20 cellular contexts compared by ENCODE assay signal in genomic region chr3:161552984-161553383, GRCh38. TPM values are rescaled to one million over a fixed set of nuclear protein-coding genes. Genes with fewer than 3 reads are reported as not detected.
DNase-seq lines count a peak whose midpoint lies in the region; ATAC-seq, FAIRE-seq and TF ChIP-seq lines count a peak whose summit lies in the region.
"Had no signal": no experiment of that assay in that cellular context is flagged by ENCODE, and none has a peak within 500 bp of the region (broad histone marks: within the 10 kb centered on the region; RNA-seq: fewer than 3 reads in every experiment).

No MANE protein-coding gene starts in this region.

- no peaks in the 10 kb centered on the region for H3K79me1 ChIP-seq in neuronal stem cell (ENCODE audit: low read depth, low read length)

- H3K36me3 ChIP-seq in DND-41 (ENCODE audit: insufficient read depth, low read length) (no peaks in the 10 kb centered on the region), GM12878 (ENCODE audit: control insufficient read depth in 2 of 2, insufficient read depth in 2 of 2, low read length in 1 of 2) (no peaks in the 10 kb centered on the region), neuronal stem cell (replicated peaks in 1 of 2; ENCODE audit: control insufficient read depth in 2 of 2, insufficient read depth in 2 of 2, low read length in 2 of 2) (no peaks in the 10 kb centered on the region), transverse colon (no peaks in the 10 kb centered on the region)
- H3K36me3 ChIP-seq: BE2C had no signal

- H3K4me2 ChIP-seq in DND-41 (ENCODE audit: insufficient read depth, low read length) = no peak overlapping the region
- no peak overlapping the region for H3K4me2 ChIP-seq in GM12878 (ENCODE audit: control insufficient read depth, insufficient read depth)
- peak overlapping the region; percentile 13 for H3K4me2 ChIP-seq in neuronal stem cell (ENCODE audit: insufficient read depth, low read length, poor library complexity, severe bottlenecking)

- no peak overlapping the region for H3K9ac ChIP-seq in DND-41 (ENCODE audit: low read depth, low read length)
- H3K9ac ChIP-seq in GM12878 (ENCODE audit: control insufficient read depth, insufficient read depth, low read length) = no peak overlapping the region
- H3K9ac ChIP-seq in neuronal stem cell (ENCODE audit: low read depth, low read length, poor library complexity) = no peak overlapping the region

- no peak overlapping the region for H2BK12ac ChIP-seq in neuronal stem cell (ENCODE audit: low read length)

- no peak for TF ChIP-seq RAD21 in GM12878 (IDR thresholded peaks at IDR 0.05; ENCODE audit: insufficient read depth, low read depth, low read length)

- no TSS peak for BruUV-seq in GM12878 (replicated peaks; lab: Mats Ljungman, UMichigan)

- POLR2A ChIA-PET in GM12878 (lab: Charles Lee) = no interaction called here

- H3K27me3 ChIP-seq in DND-41 (ENCODE audit: insufficient read depth, low read length, poor library complexity) (no peaks in the 10 kb centered on the region), GM12878 (replicated peaks in 1 of 2; ENCODE audit: control insufficient read depth in 2 of 2, insufficient read depth in 2 of 2, low read length in 1 of 2) (peaks cover 0 to 3% of the 10 kb centered on the region in 2 experiments; a peak in 1 of 4 replicates), neuronal stem cell (ENCODE audit: control insufficient read depth in 3 of 3, insufficient read depth in 3 of 3, low read depth in 1 of 3, low read length in 3 of 3) (no peaks in the 10 kb centered on the region), transverse colon (no peaks in the 10 kb centered on the region)
- H3K27me3 ChIP-seq: BE2C had no signal

- H3K4me3 ChIP-seq in DND-41 (ENCODE audit: low read depth in 1 of 2, low read length in 2 of 2) = no peak overlapping the region
- H3K4me3 ChIP-seq in GM12878 = no peak overlapping the region
- H3K4me3 ChIP-seq in neuronal stem cell (ENCODE audit: low read length in 2 of 2) = no peak overlapping the region
- no peak overlapping the region for H3K4me3 ChIP-seq in transverse colon

- no peak overlapping the region for H2BK120ac ChIP-seq in neuronal stem cell (ENCODE audit: low read depth, low read length)

- no peak overlapping the region for H4K91ac ChIP-seq in neuronal stem cell (ENCODE audit: low read depth, low read length, poor library complexity)

- no peak overlapping the region for H4K8ac ChIP-seq in neuronal stem cell (ENCODE audit: low read depth, low read length)

- TF ChIP-seq EP300 in GM12878 (IDR thresholded peaks at IDR 0.05; ENCODE audit: borderline replicate concordance in 1 of 2, control insufficient read depth in 1 of 2, low read depth in 2 of 2, low read length in 2 of 2) (no peak), transverse colon (IDR thresholded peaks at IDR 0.05; ENCODE audit: low read depth) (no peak)

- H4K20me1 ChIP-seq in DND-41 (ENCODE audit: insufficient read depth, low read length) = no peaks in the 10 kb centered on the region
- no peaks in the 10 kb centered on the region for H4K20me1 ChIP-seq in GM12878 (ENCODE audit: control insufficient read depth, insufficient read depth)

- no peak for FAIRE-seq in GM12878 (lab: Jason Lieb, UNC)
- FAIRE-seq: D721Med, HepG2 had no signal

- H3K23ac ChIP-seq in neuronal stem cell (ENCODE audit: low read depth, low read length, poor library complexity) = no peak overlapping the region

- ATAC-seq in DND-41 (ENCODE audit: insufficient read depth, low read depth) (no peak), GM12878 (peak; percentile 47; the same call in 1 of the 3 replicates)
- ATAC-seq: HepG2 had no signal

- no peak overlapping the region for H3K14ac ChIP-seq in neuronal stem cell (ENCODE audit: low read length)

- intact Hi-C loops in GM12878 (cut with micrococcal nuclease; ENCODE audit: unreplicated experiment) (no loop called here), transverse colon (cut with DNase I; ENCODE audit: low total_unique reads) (no loop called here)

- no peak overlapping the region for H3K18ac ChIP-seq in neuronal stem cell (ENCODE audit: low read length)

- H2BK5ac ChIP-seq in neuronal stem cell (ENCODE audit: low read length) = no peak overlapping the region

- TF ChIP-seq POLR2A in GM12878 (IDR thresholded peaks at IDR 0.05; ENCODE audit: low read depth, low read length) = no peak
- no peak for TF ChIP-seq POLR2A in transverse colon (IDR thresholded peaks at IDR 0.05)

- DNase-seq in DND-41 (no peak), NCI-H69 (lab: John Stamatoyannopoulos, UW) (peak; percentile 24), GM12878 (ENCODE audit: low read depth, low spot score) (no peak), neuronal stem cell (ENCODE audit: low spot score) (no peak), transverse colon (no peak), NAMALWA (ENCODE audit: low spot score) (no peak)
- DNase-seq in activated CD4-positive, alpha-beta T cell treated with anti-CD3 and anti-CD28 coated beads, Interleukin-2, amount 50 U/mL, for 48 hours = no peak
- DNase-seq: BE2C; C1 segment of cervical spinal cord; CD4-positive, CD25-positive, alpha-beta regulatory T cell; CD8-positive, alpha-beta memory T cell; COR-L47; GDM1; GOT3; H7 had no signal

- 32% methylated on average over 6 of the region's 6 CpGs for WGBS in GM12878 (ENCODE audit: insufficient coverage, insufficient replicate concordance, low lambda C conversion rate, missing lambda C conversion rate)
- no CpG with 5 or more reads among the region's 6 CpGs for WGBS in neuronal stem cell (ENCODE audit: extremely low coverage in 2 of 2, insufficient read length in 2 of 2, insufficient replicate concordance in 1 of 2), 2 donors
- WGBS in transverse colon (ENCODE audit: low coverage in 1 of 2), 2 donors = 69 to 71% methylated on average over 4 to 6 of the region's 6 CpGs

- H3K4me1 ChIP-seq in DND-41 (ENCODE audit: insufficient read depth, low read length) (peaks cover 21% of the 10 kb centered on the region), GM12878 (ENCODE audit: control insufficient read depth, insufficient read depth, low read length) (no peaks in the 10 kb centered on the region), neuronal stem cell (ENCODE audit: control insufficient read depth in 2 of 2, insufficient read depth in 1 of 2, low read depth in 1 of 2, low read length in 2 of 2) (peaks cover 11 to 35% of the 10 kb centered on the region in 2 donors), transverse colon (no peaks in the 10 kb centered on the region)
- H3K4me1 ChIP-seq: BE2C had no signal

- H3K9me3 ChIP-seq in DND-41 (ENCODE audit: insufficient read depth, low read length, severe bottlenecking) = no peaks in the 10 kb centered on the region
- no peaks in the 10 kb centered on the region for H3K9me3 ChIP-seq in GM12878 (replicated peaks; ENCODE audit: control insufficient read depth, insufficient read depth, low read length)
- H3K9me3 ChIP-seq in neuronal stem cell (replicated peaks in 1 of 2; ENCODE audit: control insufficient read depth in 2 of 2, insufficient read depth in 1 of 2, low read depth in 1 of 2, low read length in 2 of 2) = no peaks in the 10 kb centered on the region
- H3K9me3 ChIP-seq in transverse colon = no peaks in the 10 kb centered on the region
- H3K9me3 ChIP-seq: BE2C had no signal

- H3K27ac ChIP-seq in DND-41 (ENCODE audit: low read length) (no peak overlapping the region), GM12878 (ENCODE audit: control insufficient read depth, insufficient read depth) (no peak overlapping the region), neuronal stem cell (replicated peaks; ENCODE audit: low read length) (no peak overlapping the region), transverse colon (no peak overlapping the region)

- no peak overlapping the region for H3K4ac ChIP-seq in neuronal stem cell (ENCODE audit: low read length)

- SMC1A ChIA-PET in GM12878 (lab: Charles Lee; ENCODE audit: uncharacterized antibody, unreplicated experiment) = interaction anchor here (0.6 to 1.0 kb wide), 2 partner anchors 9 to 141 kb away, joined by 3 to 4 read pairs; no protein-coding TSS in a partner anchor

- RAD21 ChIA-PET in GM12878 (lab: Charles Lee; ENCODE audit: unreplicated experiment) = interaction anchor here (1.4 kb wide), 1 partner anchor 30 kb away, joined by 3 read pairs; no protein-coding TSS in a partner anchor

- no peak overlapping the region for H2BK15ac ChIP-seq in neuronal stem cell (ENCODE audit: low read length)

- 0 out of 2 replicates have a peak overlapping the region, but pooled peaks have one; percentile 9 for H2AFZ ChIP-seq in DND-41 (ENCODE audit: low read depth, low read length)
- H2AFZ ChIP-seq in GM12878 (ENCODE audit: control insufficient read depth, low read depth, low read length) = no peak overlapping the region
- peak overlapping the region; percentile 76 for H2AFZ ChIP-seq in neuronal stem cell (ENCODE audit: low read length)

- in situ Hi-C loops in GM12878 (cut with MboI) = loop anchor here (25.0 kb wide), 1 partner anchor 1934 kb away; no protein-coding TSS in a partner anchor
- in situ Hi-C loops in transverse colon (cut with MboI; ENCODE audit: low pct_ligation_motif_present in 1 of 4, low pct_unique_long_range_greater_than_20kb in 1 of 4, low sequenced_read_pairs in 3 of 4) = no loop called here

- CTCF ChIA-PET in GM12878 (lab: Yijun Ruan, JAX) = interaction anchor here (1.0 to 1.4 kb wide), 2 partner anchors 12 to 134 kb away, joined by 4 to 5 read pairs; no protein-coding TSS in a partner anchor

- no peak for TF ChIP-seq CTCF in DND-41 (IDR thresholded peaks at IDR 0.05; ENCODE audit: borderline replicate concordance, extremely low read depth, low read length, poor library complexity, severe bottlenecking)
- TF ChIP-seq CTCF in GM12878 (IDR thresholded peaks at IDR 0.05 in 2 of 3, conservative IDR thresholded peaks at IDR 0.05 in 1 of 3; ENCODE audit: control insufficient read depth in 2 of 3, extremely low read depth in 1 of 3, insufficient read depth in 1 of 3, low read depth in 3 of 3, low read length in 3 of 3) = no peak
- no peak for TF ChIP-seq CTCF in transverse colon (IDR thresholded peaks at IDR 0.05)

- H2AK5ac ChIP-seq in neuronal stem cell (ENCODE audit: low read depth, low read length) = no peak overlapping the region

- H3K79me2 ChIP-seq in DND-41 (ENCODE audit: insufficient read depth, low read length) = no peaks in the 10 kb centered on the region
- no peaks in the 10 kb centered on the region for H3K79me2 ChIP-seq in GM12878 (ENCODE audit: control insufficient read depth, insufficient read depth, low read length)

RNA-seq across cellular contexts. Expression of gene OTOL1, which starts 56.4 kb away (rescaled TPM):
- not detected in 2 replicates for total RNA-seq in GM12878 (2013; cell fraction: nucleolus; rRNA removed)
- total RNA-seq in GM12878 (2014; rRNA removed) (not detected in 2 replicates), GM12878 (2014; rRNA removed; fragmentation: Illumina TruSeq; extraction: Trizol) (not detected in 2 replicates), GM12878 (2021) (not detected in 2 replicates), transverse colon (not detected)
- not detected for polyA plus RNA-seq in GM12878 (2011; ENCODE audit: low read depth)
- polyA plus RNA-seq in GM12878 (2011; rRNA removed) (not detected in 2 replicates), GM12878 (2014; fragmentation: Illumina TruSeq; extraction: Trizol) (not detected in 2 replicates), GM12878 (2014; fragmentation: Nextera tagmentation; extraction: Ambion mirVana) (not detected), GM12878 (2014; rRNA removed) (not detected in 2 replicates), GM12878 (2016; fragmentation: Nextera tagmentation; extraction: Ambion mirVana) (not detected)
- polyA plus RNA-seq in GM12878 (2011; cell fraction: cytosol; rRNA removed) = not detected in 2 replicates
- not detected in 2 replicates for polyA plus RNA-seq in GM12878 (2011; cell fraction: nucleus; rRNA removed)
- not detected in 2 replicates for polyA plus RNA-seq in GM12878 (2012)
- polyA minus RNA-seq in GM12878 (2011; rRNA and poly(A)+ RNA removed) = not detected in 2 replicates
- not detected in 2 replicates for polyA minus RNA-seq in GM12878 (2011; cell fraction: cytosol; rRNA and poly(A)+ RNA removed)
- not detected in 2 replicates for polyA minus RNA-seq in GM12878 (2011; cell fraction: nucleus; rRNA and poly(A)+ RNA removed)
- polyA plus RNA-seq in neuronal stem cell (2013, experiment 1 of 2) = not detected
- polyA plus RNA-seq in neuronal stem cell (2013, experiment 2 of 2) = not detected
- total RNA-seq: A172; CD4-positive, CD25-positive, alpha-beta regulatory T cell; CD8-positive, alpha-beta memory T cell; Daoy; H7; HepG2 had no signal
- polyA plus RNA-seq: CD4-positive, CD25-positive, alpha-beta regulatory T cell; CD8-positive, alpha-beta memory T cell; HepG2; IgD-negative memory B cell had no signal
